Comparison of ENCODE assay signal across 8 cellular contexts in the genomic region with DNA sequence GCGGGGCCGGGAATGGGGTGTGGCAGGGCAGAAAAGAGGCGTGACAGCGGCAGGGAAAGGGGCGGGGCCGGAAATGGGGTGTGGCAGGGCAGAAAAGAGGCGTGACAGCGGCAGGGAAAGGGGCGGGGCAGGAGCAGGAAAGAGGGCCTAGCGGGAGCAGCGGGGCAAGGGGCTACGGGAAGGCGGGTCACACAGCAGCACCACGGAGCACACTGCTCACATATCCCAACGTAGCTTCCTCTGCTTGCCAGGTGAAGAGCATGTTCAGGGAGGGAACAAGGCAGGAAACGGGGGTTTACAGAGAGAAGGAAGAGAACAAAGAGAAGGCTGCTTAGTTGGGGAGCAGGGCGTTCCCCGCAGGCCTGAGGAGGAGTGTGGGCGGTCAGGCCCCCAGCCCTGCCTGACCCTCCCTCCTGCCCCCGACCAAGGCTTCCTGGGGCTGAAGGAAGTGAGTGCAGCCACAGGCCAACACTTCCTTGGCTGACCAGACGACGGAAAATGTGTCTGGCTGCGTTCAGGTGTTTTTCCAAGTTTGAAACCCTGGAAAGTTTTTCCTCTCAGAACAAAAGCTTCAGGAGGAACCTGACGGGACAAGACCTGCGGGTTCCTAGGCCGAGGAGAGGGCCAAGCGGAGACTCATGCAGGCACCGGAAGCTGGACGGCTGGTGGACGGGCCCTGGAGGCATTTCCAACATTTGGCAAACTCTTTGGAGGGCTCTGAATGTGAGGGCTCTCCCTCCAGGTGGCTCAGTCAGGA. TPM values are rescaled to one million over a fixed set of nuclear protein-coding genes. Genes with fewer than 3 reads are reported as not detected.
A peak's percentile ranks its signal among the peaks of the same experiment; 100 is the strongest.
DNase-seq lines count a peak whose midpoint lies in the region; ATAC-seq, FAIRE-seq and TF ChIP-seq lines count a peak whose summit lies in the region.

No MANE protein-coding gene starts in this region.

- H3K4me1 Mint-ChIP-seq in memory B cell = peaks cover 13% of the 10 kb centered on the region

- H3K79me2 ChIP-seq in OCI-LY1 (ENCODE audit: insufficient read depth, low read length) = no peaks in the 10 kb centered on the region

- H3K9me3 ChIP-seq in OCI-LY1 (ENCODE audit: low read length) = no peaks in the 10 kb centered on the region

- no peaks in the 10 kb centered on the region for H3K9me2 ChIP-seq in OCI-LY1 (ENCODE audit: low read depth, low read length)

- no peaks in the 10 kb centered on the region for H3K9me3 Mint-ChIP-seq in memory B cell

- FAIRE-seq in GM12891 (lab: Jason Lieb, UNC) = peak; percentile 77

- no peak for ATAC-seq in memory B cell (ENCODE audit: low read depth)

- no peak overlapping the region for H3K9ac ChIP-seq in OCI-LY1 (ENCODE audit: low read length)

- peak overlapping the region; percentile 23; the same call in 1 of the 2 replicates for H3K4me2 ChIP-seq in OCI-LY1 (ENCODE audit: low read length)

- no peaks in the 10 kb centered on the region for H3K27me3 ChIP-seq in OCI-LY1 (ENCODE audit: insufficient read depth, low read length)
- no peaks in the 10 kb centered on the region for H3K27me3 ChIP-seq in dorsolateral prefrontal cortex

- no peaks in the 10 kb centered on the region for H3F3A ChIP-seq in OCI-LY1 (ENCODE audit: insufficient read depth, low read length)

- no peak overlapping the region for H2AFZ ChIP-seq in OCI-LY1 (ENCODE audit: low read length)

- H3K27ac ChIP-seq in OCI-LY1 (ENCODE audit: low read depth, low read length, poor library complexity, severe bottlenecking) (no peak overlapping the region), dorsolateral prefrontal cortex (peak overlapping the region in 27 of 59 donors; percentile 2 to 65 (median 38))

- H3K36me3 Mint-ChIP-seq in memory B cell = peaks cover 14% of the 10 kb centered on the region

- no peaks in the 10 kb centered on the region for H4K20me1 ChIP-seq in OCI-LY1 (ENCODE audit: insufficient read depth, low read length)

- peaks cover 51% of the 10 kb centered on the region for H3K36me3 ChIP-seq in OCI-LY1 (ENCODE audit: insufficient read depth, low read length)

- no peak overlapping the region for H3K4me3 ChIP-seq in OCI-LY1 (ENCODE audit: low read depth, low read length, poor library complexity, severe bottlenecking)
- H3K4me3 ChIP-seq in dorsolateral prefrontal cortex = no peak overlapping the region

- peaks cover 15% of the 10 kb centered on the region for H3K4me1 ChIP-seq in OCI-LY1 (ENCODE audit: insufficient read depth, low read length, severe bottlenecking)

- H3K27me3 Mint-ChIP-seq in memory B cell = no peaks in the 10 kb centered on the region

- no peak for TF ChIP-seq CTCF in OCI-LY1 (IDR thresholded peaks at IDR 0.05; ENCODE audit: low read length)
- TF ChIP-seq CTCF in dorsolateral prefrontal cortex (IDR thresholded peaks at IDR 0.05 in 54 of 56, conservative IDR thresholded peaks at IDR 0.05 in 2 of 56; ENCODE audit: low read depth in 1 of 56, partially characterized antibody in 56 of 56) = no peak

- in situ Hi-C loops in T47D (cut with HindIII; ENCODE audit: low pct_unique_long_range_greater_than_20kb, low sequenced_read_pairs) = no loop called here

- peak overlapping the region; percentile 44 for H3K4me3 Mint-ChIP-seq in memory B cell

- no peak for TF ChIP-seq POLR2A in GM12891 (IDR thresholded peaks at IDR 0.05; ENCODE audit: low read depth, low read length)

- DNase-seq in GM12891 (ENCODE audit: insufficient read length, low spot score) = peak; percentile 67
- peak; percentile 60 to 74 for DNase-seq in T47D (ENCODE audit: low read depth in 1 of 2, low spot score in 1 of 2)
- DNase-seq in memory B cell (ENCODE audit: low spot score in 2 of 2) = no peak
- no peak for DNase-seq in activated gamma-delta T cell (lab: John Stamatoyannopoulos, UW)
- DNase-seq in DMS114 treated with DMSO at 0.1 percent for 48 hours (lab: John Stamatoyannopoulos, UW; ENCODE audit: unreplicated experiment) = no peak
- DNase-seq in NCI-H1105 treated with DMSO at 0.1 percent for 48 hours (lab: John Stamatoyannopoulos, UW) = no peak
- no peak for DNase-seq in dorsolateral prefrontal cortex

- intact Hi-C loops in dorsolateral prefrontal cortex (cut with DNase I) = no loop called here

- H3K27ac Mint-ChIP-seq in memory B cell = no peak overlapping the region

TF ChIP-seq in GM12891, 5 proteins besides CTCF, POLR2A, EP300 and RAD21:
- 0 out of 2 replicates have a peak, but pooled peaks have one; percentile 28 for TF ChIP-seq POLR2AphosphoS5 (IDR thresholded peaks at IDR 0.05; ENCODE audit: low read depth, low read length)
- TF ChIP-seq POU2F2 (IDR thresholded peaks at IDR 0.05; ENCODE audit: low read depth, low read length) = no peak

RNA-seq across cellular contexts. Expression of gene UCKL1, which starts 13.8 kb away (rescaled TPM):
- polyA plus RNA-seq in GM12891 (2012; ENCODE audit: low read depth, missing spikeins) = 21.2 TPM
- total RNA-seq in dorsolateral prefrontal cortex = 10 to 100 TPM; 22.1 to 74.1 (median 40.8) TPM

RNA-seq across cellular contexts. Expression of gene ZNF512B, which starts 27.3 kb away (rescaled TPM):
- polyA plus RNA-seq in GM12891 (2012; ENCODE audit: low read depth, missing spikeins) = 12.5 TPM
- 10 to 100 TPM; 18.7 to 37.5 (median 26.3) TPM for total RNA-seq in dorsolateral prefrontal cortex

RNA-seq across cellular contexts. Expression of gene SAMD10, which starts 37.0 kb away (rescaled TPM):
- 116 TPM for polyA plus RNA-seq in GM12891 (2012; ENCODE audit: low read depth, missing spikeins)
- total RNA-seq in dorsolateral prefrontal cortex = 10 to 100 TPM in 38 of 120 experiments, 1 to 10 TPM in 82; 4.0 to 15.8 (median 8.8) TPM

RNA-seq across cellular contexts. Expression of gene PRPF6, which starts 38.5 kb away (rescaled TPM):
- 142 TPM for polyA plus RNA-seq in GM12891 (2012; ENCODE audit: low read depth, missing spikeins)
- 10 to 100 TPM; 41.9 to 83.8 (median 68.3) TPM for total RNA-seq in dorsolateral prefrontal cortex

RNA-seq across cellular contexts. Expression of gene DNAJC5, which starts 47.5 kb away (rescaled TPM):
- polyA plus RNA-seq in GM12891 (2012; ENCODE audit: low read depth, missing spikeins) = 18.2 TPM
- total RNA-seq in dorsolateral prefrontal cortex = 100 to 1,000 TPM in 117 of 120 experiments, 10 to 100 TPM in 3; 69.5 to 175 (median 137) TPM

Comparison
In these comparisons a context has a peak if more than half of its experiments do, and no peak if none do; other contexts are left out.
1. DNase-seq: peak in GM12891 (single experiment) and T47D (2 of 2); none in memory B cell (0 of 2), activated gamma-delta T cell (single experiment), DMS114 treated with DMSO at 0.1 percent for 48 hours (single experiment), NCI-H1105 treated with DMSO at 0.1 percent for 48 hours (single experiment) and dorsolateral prefrontal cortex (0 of 10).